In genomic region chr5:115394531-115394930, GRCh38 we compare ENCODE assay signal across 20 cellular contexts.
"Had no signal": no experiment of that assay in that cellular context is flagged by ENCODE, and none has a peak within 500 bp of the region (broad histone marks: within the 10 kb centered on the region; RNA-seq: fewer than 3 reads in every experiment).

No MANE protein-coding gene starts in this region.

- DNase-seq: IMR-90; Kasumi-1; MM.1S; NCI-H1048; NCI-H1105; NCI-H1417; NCI-H1436 treated with DMSO at 0.1 percent for 48 hours; NCI-H1694 treated with DMSO at 0.1 percent for 48 hours; NCI-H1930; NCI-H2081; NCI-H2107; NCI-H2227 treated with DMSO at 0.1 percent for 48 hours; NCI-H524; NCI-H526 treated with DMSO at 0.1 percent for 48 hours; NCI-H748 treated with DMSO at 0.1 percent for 48 hours; NK-92 treated with Interleukin-12 subunit alpha and Interleukin-12 subunit beta, amount 100 ng/mL, for 24 hours; Right ventricle myocardium superior; RPMI8226; T-helper 1 cell; T-helper 17 cell had no signal
